In genomic region chr7:51797371-51797770, GRCh38 we compare ENCODE assay signal across 25 cellular contexts.
"Had no signal": no experiment of that assay in that cellular context is flagged by ENCODE, and none has a peak within 500 bp of the region (broad histone marks: within the 10 kb centered on the region; RNA-seq: fewer than 3 reads in every experiment).

No MANE protein-coding gene starts in this region.

- H3K36me3 ChIP-seq: left lung, lower lobe of right lung, pancreas, prostate gland, sigmoid colon, spleen, suprapubic skin, thoracic aorta, tibial artery, uterus had no signal

- H3K4me1 ChIP-seq: left lung, lower lobe of right lung, pancreas, prostate gland, sigmoid colon, spleen, suprapubic skin, tibial artery, uterus had no signal

- H3K4me3 ChIP-seq: left lung, lower lobe of right lung, pancreas, prostate gland, sigmoid colon, spleen, suprapubic skin, thoracic aorta, tibial artery, uterus had no signal

- H3K27ac ChIP-seq: left lung, lower lobe of right lung, pancreas, prostate gland, sigmoid colon, spleen, suprapubic skin, thoracic aorta, tibial artery, uterus had no signal

- FAIRE-seq: keratinocyte, pancreas, small intestine had no signal

- ATAC-seq: left colon; left lung; lower lobe of right lung; naive thymus-derived CD8-positive, alpha-beta T cell; pancreas; right cardiac atrium; stimulated activated effector memory CD8-positive, alpha-beta T cell treated with anti-CD3 and anti-CD28 coated beads, Interleukin-12 subunit alpha, Interleukin-12 subunit beta, amount 100 ng/mL, for 72 hours had no signal

- H3K9me3 ChIP-seq: left lung, lower lobe of right lung, pancreas, prostate gland, sigmoid colon, suprapubic skin, thoracic aorta, tibial artery, uterus had no signal

- H3K27me3 ChIP-seq: left lung, pancreas, sigmoid colon, spleen, suprapubic skin, tibial artery, uterus had no signal

- DNase-seq: hippocampal formation; kidney glomerular epithelial cell; left colon; left lung; lower lobe of right lung; mammary epithelial cell; mesenchymal stem cell; naive thymus-derived CD8-positive, alpha-beta T cell; nucleus accumbens; pancreas; posterior cingulate gyrus; retina; right cardiac atrium; sigmoid colon; small intestine; spleen; stimulated activated CD4-positive, alpha-beta T cell treated with anti-CD3 and anti-CD28 coated beads, Interleukin-4, amount 100 ng/mL, for 24 hours; stimulated activated naive CD4-positive, alpha-beta T cell; tibial artery; uterus had no signal
